18 cellular contexts compared by ENCODE assay signal in the genomic region with DNA sequence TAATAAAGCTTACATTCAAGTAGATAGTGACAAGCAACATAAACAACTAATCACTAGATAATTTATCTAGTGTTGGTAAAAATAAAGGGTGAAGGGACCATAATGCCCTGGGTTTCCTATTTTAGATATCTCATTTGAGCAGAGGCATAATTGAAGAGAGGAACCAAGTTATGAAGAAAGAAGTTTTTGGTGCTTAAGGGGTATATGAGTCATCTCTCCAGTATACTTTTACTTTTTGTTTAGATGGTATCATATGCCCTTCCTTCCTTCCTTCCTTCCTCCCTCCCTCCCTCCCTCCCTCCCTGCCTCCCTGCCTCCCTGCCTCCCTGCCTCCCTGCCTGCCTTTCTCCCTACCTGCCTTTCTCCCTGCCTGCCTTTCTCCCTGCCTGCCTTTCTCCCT.
"Had no signal": no experiment of that assay in that cellular context is flagged by ENCODE, and none has a peak within 500 bp of the region (broad histone marks: within the 10 kb centered on the region; RNA-seq: fewer than 3 reads in every experiment).

No MANE protein-coding gene starts in this region.

- H3K4me3 ChIP-seq: gastrocnemius medialis, left ventricle myocardium inferior, neural progenitor cell, sigmoid colon, smooth muscle cell, upper lobe of left lung had no signal

- DNase-seq: activated CD4-positive, alpha-beta T cell treated with anti-CD3 and anti-CD28 coated beads, Interleukin-2, amount 10 ng/mL, durations not matched to agents 24 days and 14 days; activated CD8-positive, alpha-beta T cell treated with anti-CD3 and anti-CD28 coated beads, Interleukin-2, amount 10 ng/mL, durations not matched to agents 7 days and 5 days; activated gamma-delta T cell; aorta; effector CD8-positive, alpha-beta T cell; gastrocnemius medialis; hippocampal formation; left ventricle myocardium inferior; naive thymus-derived CD4-positive, alpha-beta T cell; retina; sigmoid colon; stimulated activated CD4-positive, alpha-beta T cell treated with anti-CD3 and anti-CD28 coated beads, Interleukin-15, amount 100 ng/mL, for 24 hours; stimulated activated CD4-positive, alpha-beta T cell treated with anti-CD3 and anti-CD28 coated beads, Interleukin-2, amount 100 ng/mL, for 48 hours; stimulated activated naive CD4-positive, alpha-beta T cell treated with Interleukin-2 at 50 U/mL for 16 hours; T-helper 17 cell; upper lobe of left lung had no signal

- H3K4me1 ChIP-seq: gastrocnemius medialis, left ventricle myocardium inferior, neural progenitor cell, sigmoid colon, upper lobe of left lung had no signal

- H3K36me3 ChIP-seq: gastrocnemius medialis, left ventricle myocardium inferior, neural progenitor cell, sigmoid colon, upper lobe of left lung had no signal

- ATAC-seq: activated CD8-positive, alpha-beta T cell treated with anti-CD3 and anti-CD28 coated beads, Interleukin-2, amount 10 ng/mL, durations not matched to agents 7 days and 5 days; gastrocnemius medialis; naive thymus-derived CD4-positive, alpha-beta T cell; T-helper 17 cell had no signal

- H3K27ac ChIP-seq: gastrocnemius medialis, left ventricle myocardium inferior, neural progenitor cell, sigmoid colon, upper lobe of left lung had no signal

- H3K9ac ChIP-seq: neural progenitor cell had no signal

- H3K9me3 ChIP-seq: gastrocnemius medialis, sigmoid colon, upper lobe of left lung had no signal

- H3K4me2 ChIP-seq: neural progenitor cell, smooth muscle cell had no signal

- H2AFZ ChIP-seq: neural progenitor cell had no signal

- H3K27me3 ChIP-seq: gastrocnemius medialis, neural progenitor cell, sigmoid colon, upper lobe of left lung had no signal
